ENCODE assay signal across 20 cellular contexts in genomic region chr3:108403198-108403597, GRCh38.
A peak's percentile ranks its signal among the peaks of the same experiment; 100 is the strongest.
DNase-seq lines count a peak whose midpoint lies in the region; ATAC-seq and TF ChIP-seq lines count a peak whose summit lies in the region.
"Had no signal": no experiment of that assay in that cellular context is flagged by ENCODE, and none has a peak within 500 bp of the region (broad histone marks: within the 10 kb centered on the region; RNA-seq: fewer than 3 reads in every experiment).

No MANE protein-coding gene starts in this region.

- no peaks in the 10 kb centered on the region for H3K79me2 ChIP-seq in neural cell (replicated peaks; ENCODE audit: insufficient read depth, low read length)

- 45 to 52% methylated on average over 1 of the region's 1 CpG for WGBS in transverse colon (ENCODE audit: low coverage in 1 of 2), 2 donors

- ATAC-seq in CD8-positive, alpha-beta T cell: no peak
- ATAC-seq: Panc1 had no signal

- no peaks in the 10 kb centered on the region for H3K36me3 ChIP-seq in neural cell (ENCODE audit: insufficient read depth, low read length)
- no peaks in the 10 kb centered on the region for H3K36me3 ChIP-seq in transverse colon
- H3K36me3 ChIP-seq in CD8-positive, alpha-beta T cell (ENCODE audit: insufficient read depth, low read length): no peaks in the 10 kb centered on the region
- H3K36me3 ChIP-seq: BE2C had no signal

- H3K4me1 Mint-ChIP-seq in brain: peaks cover 20% of the 10 kb centered on the region
- peaks cover 3% of the 10 kb centered on the region for H3K4me1 Mint-ChIP-seq in CD8-positive, alpha-beta T cell (ENCODE audit: low read depth)
- peaks cover 5% of the 10 kb centered on the region for H3K4me1 Mint-ChIP-seq in MCF 10A (ENCODE audit: insufficient read depth, unreplicated experiment)

- H3K9ac ChIP-seq in neural cell (ENCODE audit: low read length): peak overlapping the region; percentile 28
- H3K9ac ChIP-seq: KMS-11 had no signal

- peak; percentile 85 for DNase-seq in NCI-H69 (lab: John Stamatoyannopoulos, UW)
- no peak for DNase-seq in transverse colon
- DNase-seq in CD8-positive, alpha-beta T cell: no peak
- no peak for DNase-seq in MCF 10A (ENCODE audit: unreplicated experiment)
- no peak for DNase-seq in activated CD4-positive, alpha-beta T cell treated with anti-CD3 and anti-CD28 coated beads, Interleukin-2, amount 50 U/mL, for 1 hour
- DNase-seq: BE2C, GOT3, HCEC 1CT, NCI-H1048, NCI-H1694, NCI-H2029 treated with DMSO at 0.1 percent for 48 hours, NCI-H526 treated with DMSO at 0.1 percent for 48 hours, SHP77 treated with DMSO at 0.1 percent for 48 hours, SW 1271 had no signal

- H3K9me3 Mint-ChIP-seq in brain (peaks cover 0 to 2% (median 0%) of the 10 kb centered on the region in 5 experiments), MCF 10A (ENCODE audit: unreplicated experiment) (no peaks in the 10 kb centered on the region)
- no peaks in the 10 kb centered on the region for H3K9me3 Mint-ChIP-seq in CD8-positive, alpha-beta T cell

- H2AFZ ChIP-seq in neural cell (ENCODE audit: low read depth, low read length): no peak overlapping the region

- H3K4me3 ChIP-seq in neural cell (ENCODE audit: low read length) (peak overlapping the region; percentile 30), transverse colon (no peak overlapping the region)
- H3K4me3 ChIP-seq in CD8-positive, alpha-beta T cell (ENCODE audit: low read depth, low read length): no peak overlapping the region

- POLR2A ChIA-PET in CD8-positive, alpha-beta T cell (lab: Charles Lee): interaction anchor here (0.6 to 1.4 kb wide), 2 partner anchors 10 to 260 kb away, joined by 3 to 4 read pairs; no protein-coding TSS in a partner anchor
- POLR2A ChIA-PET in MCF 10A (lab: Yijun Ruan, JAX): no interaction called here

- H3K27me3 ChIP-seq in neural cell (ENCODE audit: insufficient read depth, low read depth, low read length): no peaks in the 10 kb centered on the region
- no peaks in the 10 kb centered on the region for H3K27me3 ChIP-seq in transverse colon
- H3K27me3 ChIP-seq in CD8-positive, alpha-beta T cell (ENCODE audit: insufficient read depth, low read length): no peaks in the 10 kb centered on the region
- H3K27me3 ChIP-seq: BE2C had no signal

- no peak for TF ChIP-seq POLR2A in transverse colon (IDR thresholded peaks at IDR 0.05)

- TF ChIP-seq CTCF in brain (conservative IDR thresholded peaks at IDR 0.05) (no peak), neural cell (IDR thresholded peaks at IDR 0.05; ENCODE audit: poor library complexity, severe bottlenecking) (no peak), transverse colon (IDR thresholded peaks at IDR 0.05) (no peak), MCF 10A (IDR thresholded peaks at IDR 0.05; ENCODE audit: unreplicated experiment) (no peak)
- TF ChIP-seq CTCF in CD8-positive, alpha-beta T cell (IDR thresholded peaks at IDR 0.05): no peak

- CTCF ChIA-PET in CD8-positive, alpha-beta T cell (lab: Charles Lee): interaction anchor here (1.4 kb wide), 1 partner anchor 475 kb away, joined by 4 read pairs; no protein-coding TSS in a partner anchor
- CTCF ChIA-PET in MCF 10A (lab: Yijun Ruan, JAX): interaction anchor here (0.7 to 0.8 kb wide), 2 partner anchors 245 to 468 kb away, joined by 3 read pairs; no protein-coding TSS in a partner anchor

- H3K4me2 ChIP-seq in neural cell (ENCODE audit: low read length): peak overlapping the region; percentile 32
- H3K4me2 ChIP-seq: KMS-11 had no signal

- TF ChIP-seq EP300 in neural cell (conservative IDR thresholded peaks at IDR 0.05; ENCODE audit: poor library complexity, severe bottlenecking) (no peak), transverse colon (IDR thresholded peaks at IDR 0.05; ENCODE audit: low read depth) (no peak)

- H3K9me3 ChIP-seq in neural cell (ENCODE audit: low read length): no peaks in the 10 kb centered on the region
- H3K9me3 ChIP-seq in transverse colon: no peaks in the 10 kb centered on the region
- no peaks in the 10 kb centered on the region for H3K9me3 ChIP-seq in CD8-positive, alpha-beta T cell (ENCODE audit: low read length)
- H3K9me3 ChIP-seq: BE2C had no signal

- H3K27ac ChIP-seq in neural cell (ENCODE audit: low read length) (peak overlapping the region; percentile 77), transverse colon (peak overlapping the region; percentile 65 to 89 (median 72))
- H3K27ac ChIP-seq in CD8-positive, alpha-beta T cell (ENCODE audit: low read depth, low read length): no peak overlapping the region
- H3K27ac ChIP-seq: HL-60, KMS-11 had no signal

- H3K27ac Mint-ChIP-seq in brain (peak overlapping the region in 3 of 5 experiments; percentile 8 to 80 (median 74)), MCF 10A (ENCODE audit: low read depth, unreplicated experiment) (no peak overlapping the region)
- no peak overlapping the region for H3K27ac Mint-ChIP-seq in CD8-positive, alpha-beta T cell
- H3K27ac Mint-ChIP-seq: IgD-negative memory B cell had no signal

- no peaks in the 10 kb centered on the region for H3F3A ChIP-seq in neural cell (ENCODE audit: insufficient read depth, low read length, poor library complexity, severe bottlenecking)

- no TSS peak for BruUV-seq in MCF 10A (replicated peaks; lab: Mats Ljungman, UMichigan)

- intact Hi-C loops in transverse colon (cut with DNase I; ENCODE audit: low total_unique reads): no loop called here
- intact Hi-C loops in CD8-positive, alpha-beta T cell (cut with DNase I, micrococcal nuclease): loop anchor here (10.0 kb wide), 3 partner anchors 338 to 718 kb away; no protein-coding TSS in a partner anchor
- intact Hi-C loops in MCF 10A (cut with micrococcal nuclease): no loop called here

- H3K4me3 Mint-ChIP-seq in brain: peak overlapping the region in 1 of 5 experiments; percentile 21
- H3K4me3 Mint-ChIP-seq in CD8-positive, alpha-beta T cell: no peak overlapping the region
- H3K4me3 Mint-ChIP-seq in MCF 10A (ENCODE audit: unreplicated experiment): no peak overlapping the region
- H3K4me3 Mint-ChIP-seq: IgD-negative memory B cell had no signal

- no peak for TF ChIP-seq RAD21 in neural cell (conservative IDR thresholded peaks at IDR 0.05)

- H3K36me3 Mint-ChIP-seq in brain (no peaks in the 10 kb centered on the region), MCF 10A (ENCODE audit: insufficient read depth, unreplicated experiment) (no peaks in the 10 kb centered on the region)
- no peaks in the 10 kb centered on the region for H3K36me3 Mint-ChIP-seq in CD8-positive, alpha-beta T cell
- H3K36me3 Mint-ChIP-seq: IgD-negative memory B cell had no signal

- peaks cover 11 to 54% (median 30%) of the 10 kb centered on the region in 4 donors for H3K4me1 ChIP-seq in transverse colon
- H3K4me1 ChIP-seq in CD8-positive, alpha-beta T cell (ENCODE audit: insufficient read depth, low read length): no peaks in the 10 kb centered on the region

- H3K27me3 Mint-ChIP-seq in brain: no peaks in the 10 kb centered on the region
- no peaks in the 10 kb centered on the region for H3K27me3 Mint-ChIP-seq in CD8-positive, alpha-beta T cell (ENCODE audit: low read depth)
- no peaks in the 10 kb centered on the region for H3K27me3 Mint-ChIP-seq in MCF 10A (ENCODE audit: insufficient read depth, unreplicated experiment)
- H3K27me3 Mint-ChIP-seq: IgD-negative memory B cell had no signal

- in situ Hi-C loops in transverse colon (cut with MboI; ENCODE audit: low pct_ligation_motif_present in 1 of 4, low pct_unique_long_range_greater_than_20kb in 1 of 4, low sequenced_read_pairs in 3 of 4): loop anchor here in 1 of 4 donors (10.0 kb wide), 1 partner anchor 468 kb away; no protein-coding TSS in a partner anchor

- H3K9me2 ChIP-seq in neural cell (ENCODE audit: insufficient read depth, low read length): no peaks in the 10 kb centered on the region

- no peaks in the 10 kb centered on the region for H4K20me1 ChIP-seq in neural cell (ENCODE audit: insufficient read depth)

TF ChIP-seq in neural cell, 6 proteins besides CTCF, POLR2A, EP300 and RAD21:
- TF ChIP-seq SMC3 (conservative IDR thresholded peaks at IDR 0.05; ENCODE audit: poor library complexity) (no peak), POLR2AphosphoS5 (IDR thresholded peaks at IDR 0.05) (no peak), EZH2 (IDR thresholded peaks at IDR 0.05; ENCODE audit: borderline replicate concordance, insufficient read depth, low read length, poor library complexity, severe bottlenecking) (no peak), TAF1 (IDR thresholded peaks at IDR 0.05; ENCODE audit: low read depth) (no peak)

Comparison
In these comparisons a context has a peak if more than half of its experiments do, and no peak if none do; other contexts are left out.
1. H3K27ac Mint-ChIP-seq: peak in brain (3 of 5); none in CD8-positive, alpha-beta T cell (single experiment) and MCF 10A (single experiment).
2. intact Hi-C loops: an anchor here in CD8-positive, alpha-beta T cell (10.0 kb wide); none called in transverse colon and MCF 10A.